Comparison of ENCODE assay signal across 8 cellular contexts in the genomic region with DNA sequence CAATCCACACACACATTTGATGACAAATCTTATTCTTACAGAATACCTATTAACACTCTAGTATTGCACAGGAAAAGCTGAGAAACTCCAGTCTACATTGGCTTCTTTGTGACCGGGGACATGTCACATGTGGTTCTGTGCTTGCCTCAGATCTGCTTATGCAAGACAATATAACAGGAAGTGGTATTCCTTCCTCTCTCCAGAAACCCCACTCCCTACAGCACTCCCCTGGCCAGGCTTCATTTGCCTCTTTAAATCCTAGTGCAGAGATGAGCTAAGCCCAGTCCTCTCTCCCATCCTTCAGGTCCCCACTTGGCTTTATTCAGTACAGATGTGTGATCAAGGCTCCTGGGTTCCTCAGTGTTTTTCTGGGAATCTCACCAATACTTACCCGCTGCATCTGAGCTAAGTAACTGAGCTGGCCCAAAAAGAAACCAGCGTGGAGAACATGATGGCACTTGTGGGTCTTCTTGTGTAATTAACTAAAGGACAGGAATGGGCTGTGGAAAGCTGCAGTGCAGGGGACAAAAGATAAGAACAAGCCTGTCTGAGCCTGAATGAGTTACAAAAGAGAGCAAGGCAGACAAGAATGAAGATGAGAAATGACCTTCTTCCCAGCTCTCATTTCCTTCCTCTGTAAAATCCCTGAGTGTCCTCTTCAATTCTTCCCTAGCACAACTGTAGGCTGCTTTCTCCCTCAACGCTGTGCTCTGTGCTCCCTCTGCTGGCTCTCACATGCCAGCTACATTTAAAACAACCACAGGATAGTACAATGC.
DNase-seq lines count a peak whose midpoint lies in the region; ATAC-seq and TF ChIP-seq lines count a peak whose summit lies in the region.

No MANE protein-coding gene starts in this region.

- H3K9me3 Mint-ChIP-seq in natural killer cell treated with Interleukin-12 subunit alpha and Interleukin-12 subunit beta and Interleukin-15 and Interleukin-18, amount 100 ng/mL, for 72 hours = no peaks in the 10 kb centered on the region

- intact Hi-C loops in upper lobe of right lung (cut with DNase I) = no loop called here

- peaks cover 15 to 19% of the 10 kb centered on the region in 2 donors for H3K4me1 Mint-ChIP-seq in natural killer cell treated with Interleukin-12 subunit alpha and Interleukin-12 subunit beta and Interleukin-15 and Interleukin-18, amount 100 ng/mL, for 72 hours (ENCODE audit: low read depth in 2 of 2)

- H3K27me3 Mint-ChIP-seq in natural killer cell treated with Interleukin-12 subunit alpha and Interleukin-12 subunit beta and Interleukin-15 and Interleukin-18, amount 100 ng/mL, for 72 hours = peaks cover 6 to 10% of the 10 kb centered on the region in 2 donors

- no peaks in the 10 kb centered on the region for H3K9me3 ChIP-seq in upper lobe of right lung

- H3K27ac Mint-ChIP-seq in natural killer cell treated with Interleukin-12 subunit alpha and Interleukin-12 subunit beta and Interleukin-15 and Interleukin-18, amount 100 ng/mL, for 72 hours = peak overlapping the region; percentile 10 to 63

- peak; percentile 33 for DNase-seq in Caki2 (ENCODE audit: low read depth)
- peak; percentile 62 for DNase-seq in HPDE6-E6E7 (ENCODE audit: extremely low spot score)
- DNase-seq in NK-92 (lab: John Stamatoyannopoulos, UW; ENCODE audit: unreplicated experiment) = peak; percentile 4
- DNase-seq in activated T-cell treated with anti-CD3 and anti-CD28 coated beads for 24 hours (ENCODE audit: low read depth) = peak; percentile 22
- peak; percentile 53 for DNase-seq in fibroblast of gingiva (ENCODE audit: low read depth)
- peak; percentile 72 for DNase-seq in natural killer cell treated with Interleukin-12 subunit alpha and Interleukin-12 subunit beta and Interleukin-15 and Interleukin-18, amount 100 ng/mL, for 72 hours (ENCODE audit: low spot score)
- DNase-seq in upper lobe of right lung = no peak

- peak overlapping the region; percentile 64 for H3K4me3 Mint-ChIP-seq in natural killer cell treated with Interleukin-12 subunit alpha and Interleukin-12 subunit beta and Interleukin-15 and Interleukin-18, amount 100 ng/mL, for 72 hours

- H3K36me3 ChIP-seq in upper lobe of right lung = no peaks in the 10 kb centered on the region

- H3K36me3 Mint-ChIP-seq in natural killer cell treated with Interleukin-12 subunit alpha and Interleukin-12 subunit beta and Interleukin-15 and Interleukin-18, amount 100 ng/mL, for 72 hours = no peaks in the 10 kb centered on the region

- peak; percentile 80 for TF ChIP-seq CTCF in upper lobe of right lung (IDR thresholded peaks at IDR 0.05)

- ATAC-seq in GM19455 (IDR thresholded peaks at IDR 0.05; ENCODE audit: unreplicated experiment) (peak; percentile 80), upper lobe of right lung (peak; percentile 97)
- ATAC-seq in natural killer cell treated with Interleukin-12 subunit alpha and Interleukin-12 subunit beta and Interleukin-15 and Interleukin-18, amount 100 ng/mL, for 72 hours = peak; percentile 86 to 90

- in situ Hi-C loops in Caki2 (cut with HindIII; ENCODE audit: low pct_unique_long_range_greater_than_20kb, low sequenced_read_pairs) = no loop called here

- peaks cover 2% of the 10 kb centered on the region for H3K4me1 ChIP-seq in upper lobe of right lung

- H3K4me3 ChIP-seq in upper lobe of right lung = no peak overlapping the region

- no peaks in the 10 kb centered on the region for H3K27me3 ChIP-seq in upper lobe of right lung

- no peak overlapping the region for H3K27ac ChIP-seq in upper lobe of right lung
